ENCODE assay signal across 19 cellular contexts in genomic region chr10:35492387-35493195, GRCh38.
DNase-seq lines count a peak whose midpoint lies in the region; ATAC-seq and TF ChIP-seq lines count a peak whose summit lies in the region.
"Had no signal": no experiment of that assay in that cellular context is flagged by ENCODE, and none has a peak within 500 bp of the region (broad histone marks: within the 10 kb centered on the region; RNA-seq: fewer than 3 reads in every experiment).

No MANE protein-coding gene starts in this region.

- H3K36me3 ChIP-seq in PC-3 (ENCODE audit: low read depth, low read length) (no peaks in the 10 kb centered on the region), body of pancreas (replicated peaks in 1 of 2; ENCODE audit: insufficient read depth in 1 of 2, low read depth in 2 of 2) (no peaks in the 10 kb centered on the region)
- H3K36me3 ChIP-seq: prostate gland, SJCRH30 had no signal

- DNase-seq in activated naive CD4-positive, alpha-beta T cell treated with anti-CD3 and anti-CD28 coated beads for 36 hours = no peak
- peak; percentile 69 for DNase-seq in PC-3
- DNase-seq in epithelial cell of prostate (ENCODE audit: low read depth, low spot score) = no peak
- DNase-seq in NCI-H2196 (lab: John Stamatoyannopoulos, UW; ENCODE audit: unreplicated experiment) = no peak
- DNase-seq in body of pancreas = no peak
- DNase-seq: activated CD4-positive, alpha-beta T cell treated with anti-CD3 and anti-CD28 coated beads for 4 hours; activated CD8-positive, alpha-beta memory T cell treated with anti-CD3 and anti-CD28 coated beads, Interleukin-2, amount 50 U/mL, for 4 hours; activated naive CD4-positive, alpha-beta T cell; C1 segment of cervical spinal cord; DMS79; NK-92 treated with Interleukin-12 subunit alpha and Interleukin-12 subunit beta, amount 100 ng/mL, for 24 hours; spleen; T-helper 9 cell had no signal

- BruUV-seq in PC-3 (replicated peaks; lab: Mats Ljungman, UMichigan) = no TSS peak

- peaks cover 72% of the 10 kb centered on the region for H3K4me1 Mint-ChIP-seq in activated naive CD4-positive, alpha-beta T cell treated with anti-CD3 and anti-CD28 coated beads, Interleukin-2, amount 50 U/mL, for 24 hours
- peaks cover 47% of the 10 kb centered on the region for H3K4me1 Mint-ChIP-seq in activated naive CD4-positive, alpha-beta T cell treated with anti-CD3 and anti-CD28 coated beads for 36 hours (ENCODE audit: low read depth)
- H3K4me1 Mint-ChIP-seq in stimulated activated memory B cell treated with anti-CD40 and anti-IgM and Interleukin-4, amounts not matched to agents 10 μg/mL and 1 μg/mL and 100 μg/mL, for 72 hours = peaks cover 60% of the 10 kb centered on the region

- H3K36me3 Mint-ChIP-seq in activated naive CD4-positive, alpha-beta T cell treated with anti-CD3 and anti-CD28 coated beads, Interleukin-2, amount 50 U/mL, for 24 hours = peaks cover 5% of the 10 kb centered on the region
- H3K36me3 Mint-ChIP-seq in activated naive CD4-positive, alpha-beta T cell treated with anti-CD3 and anti-CD28 coated beads for 36 hours (ENCODE audit: low read depth) = peaks cover 1% of the 10 kb centered on the region
- peaks cover 16% of the 10 kb centered on the region for H3K36me3 Mint-ChIP-seq in stimulated activated memory B cell treated with anti-CD40 and anti-IgM and Interleukin-4, amounts not matched to agents 10 μg/mL and 1 μg/mL and 100 μg/mL, for 72 hours

- H3K9me3 Mint-ChIP-seq in activated naive CD4-positive, alpha-beta T cell treated with anti-CD3 and anti-CD28 coated beads, Interleukin-2, amount 50 U/mL, for 24 hours = no peaks in the 10 kb centered on the region
- no peaks in the 10 kb centered on the region for H3K9me3 Mint-ChIP-seq in activated naive CD4-positive, alpha-beta T cell treated with anti-CD3 and anti-CD28 coated beads for 36 hours
- no peaks in the 10 kb centered on the region for H3K9me3 Mint-ChIP-seq in stimulated activated memory B cell treated with anti-CD40 and anti-IgM and Interleukin-4, amounts not matched to agents 10 μg/mL and 1 μg/mL and 100 μg/mL, for 72 hours
- H3K9me3 Mint-ChIP-seq: stimulated activated effector memory CD8-positive, alpha-beta T cell treated with anti-CD3 and anti-CD28 coated beads, Interleukin-12 subunit alpha, Interleukin-12 subunit beta, amount 100 ng/mL, for 72 hours had no signal

- no peak for TF ChIP-seq POLR2A in body of pancreas (IDR thresholded peaks at IDR 0.05)

- H3K4me3 ChIP-seq in PC-3 (ENCODE audit: low read length) = peak overlapping the region; percentile 15; the same call in 1 of the 2 replicates
- H3K4me3 ChIP-seq in body of pancreas = no peak overlapping the region
- H3K4me3 ChIP-seq: prostate gland, SJCRH30, spleen had no signal

- no peaks in the 10 kb centered on the region for H3K27me3 Mint-ChIP-seq in activated naive CD4-positive, alpha-beta T cell treated with anti-CD3 and anti-CD28 coated beads, Interleukin-2, amount 50 U/mL, for 24 hours
- no peaks in the 10 kb centered on the region for H3K27me3 Mint-ChIP-seq in activated naive CD4-positive, alpha-beta T cell treated with anti-CD3 and anti-CD28 coated beads for 36 hours (ENCODE audit: low read depth)
- no peaks in the 10 kb centered on the region for H3K27me3 Mint-ChIP-seq in stimulated activated memory B cell treated with anti-CD40 and anti-IgM and Interleukin-4, amounts not matched to agents 10 μg/mL and 1 μg/mL and 100 μg/mL, for 72 hours

- H3F3A ChIP-seq in PC-3 (ENCODE audit: low read length, unreplicated experiment) = no peaks in the 10 kb centered on the region

- peak overlapping the region; percentile 70 for H3K4me2 ChIP-seq in PC-3 (ENCODE audit: low read length)

- H3K9me3 ChIP-seq in PC-3 (ENCODE audit: low read length) = no peaks in the 10 kb centered on the region
- H3K9me3 ChIP-seq in body of pancreas = no peaks in the 10 kb centered on the region
- H3K9me3 ChIP-seq: prostate gland, SJCRH30, spleen had no signal

- intact Hi-C loops in activated naive CD4-positive, alpha-beta T cell treated with anti-CD3 and anti-CD28 coated beads for 36 hours (cut with micrococcal nuclease) = no loop called here
- intact Hi-C loops in PC-3 (cut with micrococcal nuclease) = loop anchor here (1.0 kb wide), 5 partner anchors 45 to 160 kb away; no protein-coding TSS in a partner anchor
- intact Hi-C loops in body of pancreas (cut with DNase I) = no loop called here

- H3K9me2 ChIP-seq in PC-3 (replicated peaks; ENCODE audit: low read length) = no peaks in the 10 kb centered on the region

- no peak overlapping the region for H3K9ac ChIP-seq in PC-3 (ENCODE audit: low read length)

- H3K4me1 ChIP-seq in PC-3 (ENCODE audit: insufficient read depth, low read length) (peaks cover 21% of the 10 kb centered on the region), body of pancreas (peaks cover 15% of the 10 kb centered on the region)

- H4K20me1 ChIP-seq in PC-3 (ENCODE audit: low read length) = peaks cover 32% of the 10 kb centered on the region

- peak overlapping the region; percentile 38 for H3K27ac Mint-ChIP-seq in activated naive CD4-positive, alpha-beta T cell treated with anti-CD3 and anti-CD28 coated beads, Interleukin-2, amount 50 U/mL, for 24 hours
- no peak overlapping the region for H3K27ac Mint-ChIP-seq in activated naive CD4-positive, alpha-beta T cell treated with anti-CD3 and anti-CD28 coated beads for 36 hours
- peak overlapping the region; percentile 63 for H3K27ac Mint-ChIP-seq in stimulated activated memory B cell treated with anti-CD40 and anti-IgM and Interleukin-4, amounts not matched to agents 10 μg/mL and 1 μg/mL and 100 μg/mL, for 72 hours
- H3K27ac Mint-ChIP-seq: stimulated activated effector memory CD8-positive, alpha-beta T cell treated with anti-CD3 and anti-CD28 coated beads, Interleukin-12 subunit alpha, Interleukin-12 subunit beta, amount 100 ng/mL, for 72 hours had no signal

- H3K4me3 Mint-ChIP-seq in activated naive CD4-positive, alpha-beta T cell treated with anti-CD3 and anti-CD28 coated beads, Interleukin-2, amount 50 U/mL, for 24 hours = no peak overlapping the region
- H3K4me3 Mint-ChIP-seq in activated naive CD4-positive, alpha-beta T cell treated with anti-CD3 and anti-CD28 coated beads for 36 hours = no peak overlapping the region
- H3K4me3 Mint-ChIP-seq in stimulated activated memory B cell treated with anti-CD40 and anti-IgM and Interleukin-4, amounts not matched to agents 10 μg/mL and 1 μg/mL and 100 μg/mL, for 72 hours = no peak overlapping the region
- H3K4me3 Mint-ChIP-seq: stimulated activated effector memory CD8-positive, alpha-beta T cell treated with anti-CD3 and anti-CD28 coated beads, Interleukin-12 subunit alpha, Interleukin-12 subunit beta, amount 100 ng/mL, for 72 hours had no signal

- ATAC-seq in PC-3 (peak; percentile 70), HG03432 (IDR thresholded peaks at IDR 0.05; ENCODE audit: unreplicated experiment) (no peak), body of pancreas (no peak)
- no peak for ATAC-seq in stimulated activated memory B cell treated with anti-CD40 and anti-IgM and Interleukin-4, amounts not matched to agents 10 μg/mL and 1 μg/mL and 100 μg/mL, for 72 hours
- ATAC-seq: stimulated activated effector memory CD8-positive, alpha-beta T cell treated with anti-CD3 and anti-CD28 coated beads, Interleukin-12 subunit alpha, Interleukin-12 subunit beta, amount 100 ng/mL, for 72 hours had no signal

- H3K27me3 ChIP-seq in PC-3 (ENCODE audit: low read length) (no peaks in the 10 kb centered on the region), body of pancreas (no peaks in the 10 kb centered on the region)
- H3K27me3 ChIP-seq: SJCRH30, spleen had no signal

- H3K79me2 ChIP-seq in PC-3 (ENCODE audit: low read length) = peaks cover 56% of the 10 kb centered on the region

- peak overlapping the region; percentile 24 for H3K27ac ChIP-seq in PC-3 (ENCODE audit: low read length)
- peak overlapping the region; percentile 33 for H3K27ac ChIP-seq in epithelial cell of prostate
- peak overlapping the region in 1 of 4 donors; percentile 3 for H3K27ac ChIP-seq in body of pancreas
- H3K27ac ChIP-seq: prostate gland, SJCRH30 had no signal

- CTCF ChIA-PET in activated naive CD4-positive, alpha-beta T cell treated with anti-CD3 and anti-CD28 coated beads for 36 hours (lab: Charles Lee) = interaction anchor here (1.1 kb wide), 1 partner anchor 253 kb away, joined by 3 read pairs; no protein-coding TSS in a partner anchor
- CTCF ChIA-PET in PC-3 (lab: Charles Lee) = interaction anchor here (0.6 to 1.7 kb wide), 4 partner anchors 9 to 185 kb away, joined by 3 to 10 read pairs (median 4); no protein-coding TSS in a partner anchor

- no peak overlapping the region for H2AFZ ChIP-seq in PC-3 (ENCODE audit: low read length)

- TF ChIP-seq CTCF in PC-3 (conservative IDR thresholded peaks at IDR 0.05; ENCODE audit: low read depth, low read length) = no peak
- no peak for TF ChIP-seq CTCF in body of pancreas (IDR thresholded peaks at IDR 0.05)

- POLR2A ChIA-PET in PC-3 (lab: Charles Lee; ENCODE audit: unreplicated experiment) = interaction anchor here (0.6 to 1.5 kb wide), 3 partner anchors 71 to 366 kb away, joined by 3 read pairs; no protein-coding TSS in a partner anchor

- WGBS in body of pancreas, 2 donors = 75 to 82% methylated on average over 10 of the region's 10 CpGs
